21 cellular contexts compared by ENCODE assay signal in genomic region chr22:26576026-26576680, GRCh38. TPM values are rescaled to one million over a fixed set of nuclear protein-coding genes. Genes with fewer than 3 reads are reported as not detected.
A peak's percentile ranks its signal among the peaks of the same experiment; 100 is the strongest.
DNase-seq lines count a peak whose midpoint lies in the region; ATAC-seq and TF ChIP-seq lines count a peak whose summit lies in the region.
"Had no signal": no experiment of that assay in that cellular context is flagged by ENCODE, and none has a peak within 500 bp of the region (broad histone marks: within the 10 kb centered on the region; RNA-seq: fewer than 3 reads in every experiment).

No MANE protein-coding gene starts in this region.

- H3K4me1 Mint-ChIP-seq in chondrocyte (ENCODE audit: low read depth) (peaks cover 45% of the 10 kb centered on the region), type B pancreatic cell (ENCODE audit: unreplicated experiment) (peaks cover 13% of the 10 kb centered on the region)

- no peak for TF ChIP-seq CTCF in chondrocyte (IDR thresholded peaks at IDR 0.05)
- no peak for TF ChIP-seq CTCF in type B pancreatic cell (conservative IDR thresholded peaks at IDR 0.05)

- H3K36me3 Mint-ChIP-seq in activated naive CD4-positive, alpha-beta T cell treated with anti-CD3 and anti-CD28 coated beads, Interleukin-2, amount 50 U/mL, for 72 hours: no peaks in the 10 kb centered on the region
- H3K36me3 Mint-ChIP-seq in chondrocyte (ENCODE audit: low read depth) (peaks cover 10% of the 10 kb centered on the region), type B pancreatic cell (peaks cover 10% of the 10 kb centered on the region)

- no peaks in the 10 kb centered on the region for H3K27me3 Mint-ChIP-seq in chondrocyte (ENCODE audit: low read depth)
- H3K27me3 Mint-ChIP-seq in type B pancreatic cell: no peaks in the 10 kb centered on the region

- no peaks in the 10 kb centered on the region for H3K9me3 Mint-ChIP-seq in activated naive CD4-positive, alpha-beta T cell treated with anti-CD3 and anti-CD28 coated beads, Interleukin-2, amount 50 U/mL, for 72 hours
- H3K9me3 Mint-ChIP-seq in chondrocyte (ENCODE audit: low read depth) (no peaks in the 10 kb centered on the region), type B pancreatic cell (no peaks in the 10 kb centered on the region)

- H3K4me3 Mint-ChIP-seq in chondrocyte (ENCODE audit: unreplicated experiment): peak overlapping the region; percentile 26
- no peak overlapping the region for H3K4me3 Mint-ChIP-seq in type B pancreatic cell

- ATAC-seq in activated naive CD4-positive, alpha-beta T cell treated with anti-CD3 and anti-CD28 coated beads, Interleukin-2, amount 50 U/mL, for 72 hours: no peak
- no peak for ATAC-seq in HG02938 (IDR thresholded peaks at IDR 0.05; ENCODE audit: unreplicated experiment)
- ATAC-seq: A549 had no signal

- H3K27ac Mint-ChIP-seq in activated naive CD4-positive, alpha-beta T cell treated with anti-CD3 and anti-CD28 coated beads, Interleukin-2, amount 50 U/mL, for 72 hours: peak overlapping the region; percentile 8 to 32
- H3K27ac Mint-ChIP-seq in chondrocyte (ENCODE audit: unreplicated experiment) (peak overlapping the region; percentile 90), type B pancreatic cell (peak overlapping the region; percentile 19)

- no peak for DNase-seq in activated naive CD4-positive, alpha-beta T cell treated with anti-CD3 and anti-CD28 coated beads, Interleukin-2, amount 50 U/mL, for 72 hours (ENCODE audit: low spot score in 2 of 2)
- no peak for DNase-seq in activated naive CD4-positive, alpha-beta T cell treated with anti-CD3 and anti-CD28 coated beads, Interleukin-2, amount 50 U/mL, for 16 hours
- no peak for DNase-seq in chondrocyte (ENCODE audit: low spot score)
- DNase-seq in myocyte (ENCODE audit: low read depth): peak; percentile 56
- no peak for DNase-seq in type B pancreatic cell (ENCODE audit: extremely low spot score, unreplicated experiment)
- no peak for DNase-seq in NCI-H510A (lab: John Stamatoyannopoulos, UW)
- no peak for DNase-seq in dedifferentiated amniotic fluid mesenchymal stem cell (ENCODE audit: extremely low spot score)
- DNase-seq: activated naive CD4-positive, alpha-beta T cell; Caco-2; GF-D8; MG63; NCI-H2029; NCI-H69; WERI-Rb-1 had no signal

RNA-seq across cellular contexts. Expression of gene TPST2, which starts 13.8 kb away (rescaled TPM):
- 10 to 100 TPM; 15.4 to 26.9 TPM for total RNA-seq in activated naive CD4-positive, alpha-beta T cell treated with anti-CD3 and anti-CD28 coated beads, Interleukin-2, amount 50 U/mL, for 72 hours
- 75.8 to 80.3 TPM (median 77.1 TPM) in 3 replicates for total RNA-seq in chondrocyte
- 36.6 and 39.2 TPM in 2 replicates for total RNA-seq in myocyte
- 87.4 TPM for polyA plus RNA-seq in myocyte (2012)
- total RNA-seq in type B pancreatic cell (ENCODE audit: low replicate concordance): 15.7 and 24.3 TPM in 2 replicates

RNA-seq across cellular contexts. Expression of gene CRYBB1, which starts 41.7 kb away (rescaled TPM):
- total RNA-seq in activated naive CD4-positive, alpha-beta T cell treated with anti-CD3 and anti-CD28 coated beads, Interleukin-2, amount 50 U/mL, for 72 hours: not detected
- total RNA-seq in chondrocyte: not detected in 3 replicates
- not detected in 2 replicates for total RNA-seq in myocyte
- 0.16 TPM for polyA plus RNA-seq in myocyte (2012)
- 4.6 TPM in 1 of 2 replicates, not detected in the other for total RNA-seq in type B pancreatic cell (ENCODE audit: low replicate concordance)
- total RNA-seq: Caco-2, HT-29, mononuclear cell, suprapubic skin had no signal
- polyA plus RNA-seq: A549 had no signal

RNA-seq across cellular contexts. Expression of gene CRYBA4, which starts 45.6 kb away (rescaled TPM):
- not detected for total RNA-seq in activated naive CD4-positive, alpha-beta T cell treated with anti-CD3 and anti-CD28 coated beads, Interleukin-2, amount 50 U/mL, for 72 hours
- total RNA-seq in chondrocyte: not detected in 3 replicates
- total RNA-seq in myocyte: not detected in 2 replicates
- not detected for polyA plus RNA-seq in myocyte (2012)
- total RNA-seq in type B pancreatic cell (ENCODE audit: low replicate concordance): 1.0 TPM in 1 of 2 replicates, not detected in the other
- total RNA-seq: breast epithelium, frontal cortex, HT-29, mononuclear cell, suprapubic skin had no signal
- polyA plus RNA-seq: A549 had no signal

Comparison
In these comparisons a context has a peak if more than half of its experiments do, and no peak if none do; other contexts are left out.
1. H3K27ac Mint-ChIP-seq: peak in every context shown above with its lines; median percentile 90 in chondrocyte; 20 in activated naive CD4-positive, alpha-beta T cell treated with anti-CD3 and anti-CD28 coated beads, Interleukin-2, amount 50 U/mL, for 72 hours; 19 in type B pancreatic cell.